Comparison of ENCODE assay signal across 8 cellular contexts in the genomic region with DNA sequence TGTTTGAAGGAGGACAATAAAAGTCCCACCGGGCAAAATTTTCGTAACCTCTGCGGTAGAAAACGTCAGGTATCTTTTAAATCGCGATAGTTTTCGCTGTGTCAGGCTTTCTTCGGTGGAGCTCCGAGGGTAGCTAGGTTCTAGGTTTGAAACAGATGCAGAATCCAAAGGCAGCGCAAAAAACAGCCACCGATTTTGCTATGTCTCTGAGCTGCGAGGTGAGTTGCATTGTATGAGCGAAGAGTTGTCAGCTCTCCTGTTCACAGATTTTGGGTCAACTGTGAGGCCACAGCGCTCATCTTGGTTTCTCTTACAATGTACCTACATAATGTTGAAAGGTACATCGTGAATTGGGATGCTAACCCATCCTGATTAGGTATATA. TPM values are rescaled to one million over a fixed set of nuclear protein-coding genes. Genes with fewer than 3 reads are reported as not detected.
DNase-seq lines count a peak whose midpoint lies in the region; ATAC-seq, FAIRE-seq and TF ChIP-seq lines count a peak whose summit lies in the region.

No MANE protein-coding gene starts in this region.

- peak overlapping the region; percentile 98 for H3K27ac Mint-ChIP-seq in stimulated activated naive CD8-positive, alpha-beta T cell treated with anti-CD3 and anti-CD28 coated beads, Interleukin-15, Interleukin-2, amounts not matched to agents 100 ng/mL and 50 ng/mL, for 24 hours

- intact Hi-C loops in GM12878 (cut with micrococcal nuclease; ENCODE audit: unreplicated experiment): loop anchor here (2.0 to 5.0 kb wide), 3 partner anchors 40 to 401 kb away; no protein-coding TSS in a partner anchor
- intact Hi-C loops in kidney (cut with DNase I): no loop called here

- H3K36me3 Mint-ChIP-seq in stimulated activated naive CD8-positive, alpha-beta T cell treated with anti-CD3 and anti-CD28 coated beads, Interleukin-15, Interleukin-2, amounts not matched to agents 100 ng/mL and 50 ng/mL, for 24 hours (ENCODE audit: low read depth): peaks cover 9% of the 10 kb centered on the region

- H3K4me2 ChIP-seq in GM12878 (ENCODE audit: control insufficient read depth, insufficient read depth): peak overlapping the region; percentile 75

- POLR2A ChIA-PET in GM12878 (lab: Charles Lee): interaction anchor here (0.6 to 3.5 kb wide), 7 partner anchors 8 to 150 kb away, joined by 3 to 26 read pairs (median 3); a partner anchor contains a TSS

- no peaks in the 10 kb centered on the region for H3K27me3 ChIP-seq in GM12878 (replicated peaks in 1 of 2; ENCODE audit: control insufficient read depth in 2 of 2, insufficient read depth in 2 of 2, low read length in 1 of 2)

- peak overlapping the region; percentile 90 for H3K4me3 ChIP-seq in GM12878
- peak overlapping the region; percentile 77 to 82 for H3K4me3 ChIP-seq in kidney (ENCODE audit: low read length in 2 of 2)

- no peak for TF ChIP-seq POLR2A in GM12878 (IDR thresholded peaks at IDR 0.05; ENCODE audit: low read depth, low read length)

- RAD21 ChIA-PET in GM12878 (lab: Charles Lee; ENCODE audit: unreplicated experiment): interaction anchor here (1.5 to 4.5 kb wide), 3 partner anchors 14 to 55 kb away, joined by 3 to 34 read pairs (median 4); no protein-coding TSS in a partner anchor

- H3K79me2 ChIP-seq in GM12878 (ENCODE audit: control insufficient read depth, insufficient read depth, low read length): peaks cover 54% of the 10 kb centered on the region

- no peaks in the 10 kb centered on the region for H3K36me3 ChIP-seq in GM12878 (ENCODE audit: control insufficient read depth in 2 of 2, insufficient read depth in 2 of 2, low read length in 1 of 2)
- no peaks in the 10 kb centered on the region for H3K36me3 ChIP-seq in kidney (ENCODE audit: control insufficient read depth in 1 of 2, insufficient read depth in 2 of 2, low read length in 2 of 2)

- H3K9ac ChIP-seq in GM12878 (ENCODE audit: control insufficient read depth, insufficient read depth, low read length) (peak overlapping the region; percentile 98), kidney (ENCODE audit: low read length in 2 of 2) (peak overlapping the region; percentile 57 to 92)

- CTCF ChIA-PET in GM12878 (lab: Yijun Ruan, JAX): interaction anchor here (1.0 to 4.3 kb wide), 8 partner anchors 9 to 1316 kb away, joined by 3 to 27 read pairs (median 4); a partner anchor contains a TSS

- peak overlapping the region; percentile 90 for H2AFZ ChIP-seq in GM12878 (ENCODE audit: control insufficient read depth, low read depth, low read length)

- H3K4me1 ChIP-seq in GM12878 (ENCODE audit: control insufficient read depth, insufficient read depth, low read length) (peaks cover 5% of the 10 kb centered on the region; the same call in 1 of the 2 replicates), kidney (ENCODE audit: control insufficient read depth in 1 of 2, insufficient read depth in 1 of 2, low read depth in 1 of 2, low read length in 2 of 2) (peaks cover 3 to 7% of the 10 kb centered on the region in 2 donors)

- peak; percentile 61 for DNase-seq in ELF-1 (ENCODE audit: low read depth, low spot score)
- DNase-seq in NCI-H748 treated with DMSO at 0.1 percent for 48 hours (lab: John Stamatoyannopoulos, UW): peak; percentile 9
- DNase-seq in GM12878 (ENCODE audit: low read depth, low spot score): no peak
- no peak for DNase-seq in kidney
- DNase-seq in amniotic stem cell (lab: John Stamatoyannopoulos, UW): no peak
- DNase-seq in GM03348 (ENCODE audit: low spot score): no peak

- SMC1A ChIA-PET in GM12878 (lab: Charles Lee; ENCODE audit: uncharacterized antibody, unreplicated experiment): interaction anchor here (0.8 to 3.3 kb wide), 4 partner anchors 9 to 55 kb away, joined by 3 to 25 read pairs (median 12); a partner anchor contains a TSS

- WGBS in GM12878 (ENCODE audit: insufficient coverage, insufficient replicate concordance, low lambda C conversion rate, missing lambda C conversion rate): 2% methylated on average over 15 of the region's 15 CpGs

- H3K9me3 ChIP-seq in GM12878 (replicated peaks; ENCODE audit: control insufficient read depth, insufficient read depth, low read length) (no peaks in the 10 kb centered on the region), kidney (ENCODE audit: control insufficient read depth in 1 of 2, low read length in 2 of 2) (no peaks in the 10 kb centered on the region)

- H3K27ac ChIP-seq in GM12878 (ENCODE audit: control insufficient read depth, insufficient read depth) (peak overlapping the region; percentile 99), kidney (ENCODE audit: low read depth in 2 of 2, low read length in 2 of 2) (peak overlapping the region; percentile 97 to 99)

- H3K4me1 Mint-ChIP-seq in stimulated activated naive CD8-positive, alpha-beta T cell treated with anti-CD3 and anti-CD28 coated beads, Interleukin-15, Interleukin-2, amounts not matched to agents 100 ng/mL and 50 ng/mL, for 24 hours (ENCODE audit: low read depth): peaks cover 61% of the 10 kb centered on the region

- H3K27me3 Mint-ChIP-seq in stimulated activated naive CD8-positive, alpha-beta T cell treated with anti-CD3 and anti-CD28 coated beads, Interleukin-15, Interleukin-2, amounts not matched to agents 100 ng/mL and 50 ng/mL, for 24 hours: no peaks in the 10 kb centered on the region

- no peak for TF ChIP-seq RAD21 in GM12878 (IDR thresholded peaks at IDR 0.05; ENCODE audit: insufficient read depth, low read depth, low read length)

- FAIRE-seq in GM12878 (lab: Jason Lieb, UNC) (no peak), kidney (lab: Jason Lieb, UNC) (no peak)

- ATAC-seq in GM12878: peak; percentile 8
- ATAC-seq in HG02981 (IDR thresholded peaks at IDR 0.05; ENCODE audit: unreplicated experiment): no peak

- TF ChIP-seq CTCF in GM12878 (IDR thresholded peaks at IDR 0.05 in 2 of 3, conservative IDR thresholded peaks at IDR 0.05 in 1 of 3; ENCODE audit: control insufficient read depth in 2 of 3, extremely low read depth in 1 of 3, insufficient read depth in 1 of 3, low read depth in 3 of 3, low read length in 3 of 3): no peak
- TF ChIP-seq CTCF in kidney (IDR thresholded peaks at IDR 0.05; ENCODE audit: borderline replicate concordance, extremely low read depth, insufficient read depth): no peak

- H3K9me3 Mint-ChIP-seq in stimulated activated naive CD8-positive, alpha-beta T cell treated with anti-CD3 and anti-CD28 coated beads, Interleukin-15, Interleukin-2, amounts not matched to agents 100 ng/mL and 50 ng/mL, for 24 hours: no peaks in the 10 kb centered on the region

- TSS peak; percentile 89 for BruUV-seq in GM12878 (replicated peaks; lab: Mats Ljungman, UMichigan)

- H4K20me1 ChIP-seq in GM12878 (ENCODE audit: control insufficient read depth, insufficient read depth): no peaks in the 10 kb centered on the region

- H3K4me3 Mint-ChIP-seq in stimulated activated naive CD8-positive, alpha-beta T cell treated with anti-CD3 and anti-CD28 coated beads, Interleukin-15, Interleukin-2, amounts not matched to agents 100 ng/mL and 50 ng/mL, for 24 hours: peak overlapping the region; percentile 95

- no peak for TF ChIP-seq EP300 in GM12878 (IDR thresholded peaks at IDR 0.05; ENCODE audit: borderline replicate concordance in 1 of 2, control insufficient read depth in 1 of 2, low read depth in 2 of 2, low read length in 2 of 2)

- in situ Hi-C loops in GM12878 (cut with MboI): no loop called here

TF ChIP-seq in GM12878, 131 proteins besides CTCF, POLR2A, EP300 and RAD21 (continues in another document):
- TF ChIP-seq CHD4 (IDR thresholded peaks at IDR 0.05) (no peak), ZBED1 (IDR thresholded peaks at IDR 0.05; ENCODE audit: borderline replicate concordance) (peak; percentile 80; the same call in 1 of the 2 replicates), YY1 (IDR thresholded peaks at IDR 0.05; ENCODE audit: low read depth, low read length) (peak; percentile 50; the same call in 1 of the 2 replicates)

RNA-seq across cellular contexts. Expression of a gene that starts 0.5 kb away (rescaled TPM):
- 69.5 and 69.9 TPM in 2 replicates for total RNA-seq in GM12878 (2013; cell fraction: nucleolus; rRNA removed)
- total RNA-seq in GM12878 (2014; rRNA removed) (11.8 and 12.3 TPM in 2 replicates), GM12878 (2014; rRNA removed; fragmentation: Illumina TruSeq; extraction: Trizol) (16.2 and 18.2 TPM in 2 replicates), GM12878 (2021) (17.1 and 17.2 TPM in 2 replicates), kidney (70.2 TPM)
- polyA plus RNA-seq in GM12878 (2011; ENCODE audit: low read depth): 5.6 TPM
- polyA plus RNA-seq in GM12878 (2011; rRNA removed) (22.8 and 36.6 TPM in 2 replicates), GM12878 (2014; fragmentation: Illumina TruSeq; extraction: Trizol) (16.0 and 27.9 TPM in 2 replicates), GM12878 (2014; fragmentation: Nextera tagmentation; extraction: Ambion mirVana) (1 to 10 TPM; 4.0 to 4.7 TPM), GM12878 (2014; rRNA removed) (9.9 and 10.0 TPM in 2 replicates), GM12878 (2016; fragmentation: Nextera tagmentation; extraction: Ambion mirVana) (10 to 100 TPM; 11.0 to 11.3 TPM), kidney (ENCODE audit: insufficient read depth, low read depth, low replicate concordance) (16.6 TPM)
- polyA plus RNA-seq in GM12878 (2011; cell fraction: cytosol; rRNA removed): 8.2 and 9.1 TPM in 2 replicates
- 8.2 and 9.9 TPM in 2 replicates for polyA plus RNA-seq in GM12878 (2011; cell fraction: nucleus; rRNA removed)
- 5.6 and 8.8 TPM in 2 replicates for polyA plus RNA-seq in GM12878 (2012)
- 46.6 and 51.9 TPM in 2 replicates for polyA minus RNA-seq in GM12878 (2011; rRNA and poly(A)+ RNA removed)
- 10.2 and 12.3 TPM in 2 replicates for polyA minus RNA-seq in GM12878 (2011; cell fraction: cytosol; rRNA and poly(A)+ RNA removed)
- polyA minus RNA-seq in GM12878 (2011; cell fraction: nucleus; rRNA and poly(A)+ RNA removed): 24.7 and 33.7 TPM in 2 replicates

RNA-seq across cellular contexts. Expression of a gene that starts 8.5 kb away (rescaled TPM):
- 38.5 and 41.8 TPM in 2 replicates for total RNA-seq in GM12878 (2013; cell fraction: nucleolus; rRNA removed)
- total RNA-seq in GM12878 (2014; rRNA removed): 5.7 and 7.6 TPM in 2 replicates
- 6.7 and 7.2 TPM in 2 replicates for total RNA-seq in GM12878 (2014; rRNA removed; fragmentation: Illumina TruSeq; extraction: Trizol)
- 9.5 and 10.3 TPM in 2 replicates for total RNA-seq in GM12878 (2021)
- 1.8 TPM for polyA plus RNA-seq in GM12878 (2011; ENCODE audit: low read depth)
- polyA plus RNA-seq in GM12878 (2011; rRNA removed): 11.0 and 18.1 TPM in 2 replicates
- 3.2 and 3.6 TPM in 2 replicates for polyA plus RNA-seq in GM12878 (2011; cell fraction: cytosol; rRNA removed)
- 8.5 and 9.1 TPM in 2 replicates for polyA plus RNA-seq in GM12878 (2011; cell fraction: nucleus; rRNA removed)
- polyA plus RNA-seq in GM12878 (2012): 3.7 and 4.8 TPM in 2 replicates
- polyA plus RNA-seq in GM12878 (2014; fragmentation: Illumina TruSeq; extraction: Trizol): 8.3 and 10.4 TPM in 2 replicates
- polyA plus RNA-seq in GM12878 (2014; fragmentation: Nextera tagmentation; extraction: Ambion mirVana): 1 to 10 TPM; 4.9 to 5.1 TPM
- polyA plus RNA-seq in GM12878 (2014; rRNA removed): 3.3 and 5.1 TPM in 2 replicates
- 10 to 100 TPM; 12.9 to 16.1 TPM for polyA plus RNA-seq in GM12878 (2016; fragmentation: Nextera tagmentation; extraction: Ambion mirVana)
- polyA minus RNA-seq in GM12878 (2011; rRNA and poly(A)+ RNA removed): 14.3 and 19.7 TPM in 2 replicates
- 6.0 and 6.2 TPM in 2 replicates for polyA minus RNA-seq in GM12878 (2011; cell fraction: cytosol; rRNA and poly(A)+ RNA removed)
- polyA minus RNA-seq in GM12878 (2011; cell fraction: nucleus; rRNA and poly(A)+ RNA removed): 24.2 and 42.8 TPM in 2 replicates
- 15.3 TPM for total RNA-seq in kidney
- polyA plus RNA-seq in kidney (ENCODE audit: insufficient read depth, low read depth, low replicate concordance): 5.6 TPM

Comparison
In these comparisons a context has a peak if more than half of its experiments do, and no peak if none do; other contexts are left out.
1. DNase-seq: peak in ELF-1 (single experiment) and NCI-H748 treated with DMSO at 0.1 percent for 48 hours (single experiment); none in GM12878 (single experiment), kidney (single experiment), amniotic stem cell (single experiment) and GM03348 (single experiment).